ENCODE assay signal across 11 cellular contexts in the genomic region with DNA sequence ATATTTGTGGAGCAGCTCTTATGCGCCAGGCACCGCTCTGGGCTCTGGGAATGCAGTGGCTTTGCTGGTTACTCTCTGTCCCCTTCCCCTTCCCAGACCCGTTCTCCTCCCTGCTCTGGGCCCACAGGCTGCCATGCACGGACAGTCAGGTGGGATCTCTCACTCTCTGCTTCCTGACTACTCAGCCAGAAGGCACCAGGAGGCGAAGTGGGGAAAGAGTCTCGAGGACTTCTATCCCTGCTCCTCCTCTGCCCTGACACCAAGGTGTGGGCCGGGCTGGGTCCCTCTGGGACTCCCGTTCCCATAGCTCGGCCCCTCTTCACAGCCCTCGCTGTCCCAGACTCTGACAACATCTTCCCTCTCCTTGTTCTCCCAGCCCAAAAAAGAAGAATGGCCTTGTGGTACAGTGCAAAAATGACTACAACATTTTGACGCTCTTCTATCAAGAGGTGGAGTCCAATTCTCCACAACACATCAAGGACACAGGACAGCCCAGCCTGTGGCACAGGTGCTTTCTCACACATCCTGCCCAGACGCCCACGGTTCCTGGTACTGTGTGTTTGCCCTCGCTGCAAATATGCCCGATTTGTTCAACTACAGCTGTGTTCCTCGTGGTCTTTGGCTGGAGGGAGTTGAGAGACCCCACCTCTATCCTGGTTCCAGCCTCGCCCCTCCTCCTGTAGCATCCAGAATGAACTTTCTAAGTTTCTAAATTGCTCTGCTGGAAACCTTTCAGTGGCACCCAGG. TPM values are rescaled to one million over a fixed set of nuclear protein-coding genes. Genes with fewer than 3 reads are reported as not detected.
DNase-seq lines count a peak whose midpoint lies in the region; ATAC-seq and TF ChIP-seq lines count a peak whose summit lies in the region.
"Had no signal": no experiment of that assay in that cellular context is flagged by ENCODE, and none has a peak within 500 bp of the region (broad histone marks: within the 10 kb centered on the region; RNA-seq: fewer than 3 reads in every experiment).

No MANE protein-coding gene starts in this region.

- H3K4me1 Mint-ChIP-seq in CD8-positive, alpha-beta T cell (ENCODE audit: low read depth), result peaks cover 86% of the 10 kb centered on the region
- peaks cover 79% of the 10 kb centered on the region for H3K4me1 Mint-ChIP-seq in activated naive CD4-positive, alpha-beta T cell treated with anti-CD3 and anti-CD28 coated beads, Interleukin-2, amount 10 ng/mL, durations not matched to agents 7 days and 5 days

- peak overlapping the region; percentile 66 for H3K4me3 Mint-ChIP-seq in CD8-positive, alpha-beta T cell
- H3K4me3 Mint-ChIP-seq in activated naive CD4-positive, alpha-beta T cell treated with anti-CD3 and anti-CD28 coated beads, Interleukin-2, amount 10 ng/mL, durations not matched to agents 7 days and 5 days, result no peak overlapping the region

- no peak overlapping the region for H2BK15ac ChIP-seq in neuronal stem cell (ENCODE audit: low read length)

- H2AFZ ChIP-seq in neuronal stem cell (ENCODE audit: low read length), result peak overlapping the region; percentile 73

- POLR2A ChIA-PET in CD8-positive, alpha-beta T cell (lab: Charles Lee), result interaction anchor here (4.2 kb wide), 1 partner anchor 14 kb away, joined by 70 read pairs; a partner anchor contains a TSS

- H3K27me3 ChIP-seq in CD8-positive, alpha-beta T cell (ENCODE audit: insufficient read depth, low read length), result no peaks in the 10 kb centered on the region
- H3K27me3 ChIP-seq in Peyer's patch (no peaks in the 10 kb centered on the region), neuronal stem cell (ENCODE audit: control insufficient read depth in 3 of 3, insufficient read depth in 3 of 3, low read depth in 1 of 3, low read length in 3 of 3) (no peaks in the 10 kb centered on the region)

- H3K36me3 Mint-ChIP-seq in CD8-positive, alpha-beta T cell, result no peaks in the 10 kb centered on the region
- H3K36me3 Mint-ChIP-seq in activated naive CD4-positive, alpha-beta T cell treated with anti-CD3 and anti-CD28 coated beads, Interleukin-2, amount 10 ng/mL, durations not matched to agents 7 days and 5 days, result peaks cover 2% of the 10 kb centered on the region

- no peaks in the 10 kb centered on the region for H3K9me3 ChIP-seq in CD8-positive, alpha-beta T cell (ENCODE audit: low read length)
- H3K9me3 ChIP-seq in Peyer's patch, result no peaks in the 10 kb centered on the region
- peaks cover 0 to 2% of the 10 kb centered on the region in 2 donors for H3K9me3 ChIP-seq in neuronal stem cell (replicated peaks in 1 of 2; ENCODE audit: control insufficient read depth in 2 of 2, insufficient read depth in 1 of 2, low read depth in 1 of 2, low read length in 2 of 2)

- no peak overlapping the region for H3K18ac ChIP-seq in neuronal stem cell (ENCODE audit: low read length)

- intact Hi-C loops in CD8-positive, alpha-beta T cell (cut with DNase I, micrococcal nuclease), result loop anchor here in 1 of 2 experiments (2.0 kb wide), 1 partner anchor 16 kb away; no protein-coding TSS in a partner anchor

- H2BK5ac ChIP-seq in neuronal stem cell (ENCODE audit: low read length), result no peak overlapping the region

- H3K14ac ChIP-seq in neuronal stem cell (ENCODE audit: low read length), result no peak overlapping the region

- no peak overlapping the region for H2BK120ac ChIP-seq in neuronal stem cell (ENCODE audit: low read depth, low read length)

- ATAC-seq in CD8-positive, alpha-beta T cell, result peak; percentile 14
- no peak for ATAC-seq in GM19397 (IDR thresholded peaks at IDR 0.05; ENCODE audit: unreplicated experiment)
- ATAC-seq in GM21390 (IDR thresholded peaks at IDR 0.05; ENCODE audit: unreplicated experiment), result no peak

- no peaks in the 10 kb centered on the region for H3K79me1 ChIP-seq in neuronal stem cell (ENCODE audit: low read depth, low read length)

- no peak overlapping the region for H4K8ac ChIP-seq in neuronal stem cell (ENCODE audit: low read depth, low read length)

- H2BK12ac ChIP-seq in neuronal stem cell (ENCODE audit: low read length), result no peak overlapping the region

- TF ChIP-seq CTCF in CD8-positive, alpha-beta T cell (IDR thresholded peaks at IDR 0.05), result no peak
- TF ChIP-seq CTCF in Peyer's patch (IDR thresholded peaks at IDR 0.05), result no peak

- no peak overlapping the region for H3K27ac ChIP-seq in CD8-positive, alpha-beta T cell (ENCODE audit: low read depth, low read length)
- H3K27ac ChIP-seq in Peyer's patch (peak overlapping the region in 1 of 4 donors; percentile 77), neuronal stem cell (replicated peaks; ENCODE audit: low read length) (no peak overlapping the region)
- H3K27ac ChIP-seq: KMS-11 had no signal

- H3K9me3 Mint-ChIP-seq in CD8-positive, alpha-beta T cell, result peaks cover 4% of the 10 kb centered on the region
- peaks cover 6% of the 10 kb centered on the region for H3K9me3 Mint-ChIP-seq in activated naive CD4-positive, alpha-beta T cell treated with anti-CD3 and anti-CD28 coated beads, Interleukin-2, amount 10 ng/mL, durations not matched to agents 7 days and 5 days

- H3K4me1 ChIP-seq in CD8-positive, alpha-beta T cell (ENCODE audit: insufficient read depth, low read length), result peaks cover 74% of the 10 kb centered on the region
- peaks cover 0 to 45% (median 18%) of the 10 kb centered on the region in 4 donors for H3K4me1 ChIP-seq in Peyer's patch
- H3K4me1 ChIP-seq in neuronal stem cell (ENCODE audit: control insufficient read depth in 2 of 2, insufficient read depth in 1 of 2, low read depth in 1 of 2, low read length in 2 of 2), result peaks cover 2 to 11% of the 10 kb centered on the region in 2 donors

- H3K27ac Mint-ChIP-seq in CD8-positive, alpha-beta T cell, result peak overlapping the region; percentile 87
- H3K27ac Mint-ChIP-seq in activated naive CD4-positive, alpha-beta T cell treated with anti-CD3 and anti-CD28 coated beads, Interleukin-2, amount 10 ng/mL, durations not matched to agents 7 days and 5 days, result peak overlapping the region; percentile 75

- H3K27me3 Mint-ChIP-seq in CD8-positive, alpha-beta T cell (ENCODE audit: low read depth), result no peaks in the 10 kb centered on the region
- no peaks in the 10 kb centered on the region for H3K27me3 Mint-ChIP-seq in activated naive CD4-positive, alpha-beta T cell treated with anti-CD3 and anti-CD28 coated beads, Interleukin-2, amount 10 ng/mL, durations not matched to agents 7 days and 5 days

- H3K4me2 ChIP-seq in neuronal stem cell (ENCODE audit: insufficient read depth, low read length, poor library complexity, severe bottlenecking), result no peak overlapping the region
- H3K4me2 ChIP-seq: KMS-11 had no signal

- CTCF ChIA-PET in CD8-positive, alpha-beta T cell (lab: Charles Lee), result interaction anchor here (1.2 to 4.2 kb wide), 6 partner anchors 8 to 166 kb away, joined by 3 to 27 read pairs (median 10); a partner anchor contains a TSS
- CTCF ChIA-PET in activated naive CD4-positive, alpha-beta T cell treated with anti-CD3 and anti-CD28 coated beads, Interleukin-2, amount 10 ng/mL, durations not matched to agents 7 days and 5 days (lab: Charles Lee), result interaction anchor here (2.6 to 3.2 kb wide), 2 partner anchors 12 to 15 kb away, joined by 14 to 18 read pairs; no protein-coding TSS in a partner anchor

- no CpG with 5 or more reads among the region's 17 CpGs for WGBS in neuronal stem cell (ENCODE audit: extremely low coverage in 2 of 2, insufficient read length in 2 of 2, insufficient replicate concordance in 1 of 2), 2 donors

- no peak overlapping the region for H3K4me3 ChIP-seq in CD8-positive, alpha-beta T cell (ENCODE audit: low read depth, low read length)
- H3K4me3 ChIP-seq in Peyer's patch (no peak overlapping the region), neuronal stem cell (ENCODE audit: low read length in 2 of 2) (no peak overlapping the region)

- peak in 4 of 7 experiments; percentile 34 to 67 (median 59) for DNase-seq in CD8-positive, alpha-beta T cell
- DNase-seq in Peyer's patch (peak in 2 of 3 donors; percentile 66 to 68), neuronal stem cell (ENCODE audit: low spot score) (no peak), NCI-H2107 (lab: John Stamatoyannopoulos, UW) (no peak), NOMO-1 (lab: John Stamatoyannopoulos, UW; ENCODE audit: unreplicated experiment in 2 of 2) (no peak)
- peak; percentile 62 for DNase-seq in activated naive CD4-positive, alpha-beta T cell treated with anti-CD3 and anti-CD28 coated beads, Interleukin-2, amount 10 ng/mL, durations not matched to agents 7 days and 5 days

- H3K4ac ChIP-seq in neuronal stem cell (ENCODE audit: low read length), result no peak overlapping the region

- no peak overlapping the region for H3K23ac ChIP-seq in neuronal stem cell (ENCODE audit: low read depth, low read length, poor library complexity)

- H4K91ac ChIP-seq in neuronal stem cell (ENCODE audit: low read depth, low read length, poor library complexity), result no peak overlapping the region

- no peak overlapping the region for H2AK5ac ChIP-seq in neuronal stem cell (ENCODE audit: low read depth, low read length)

- no peak overlapping the region for H3K9ac ChIP-seq in neuronal stem cell (ENCODE audit: low read depth, low read length, poor library complexity)
- H3K9ac ChIP-seq: KMS-11 had no signal

- no peaks in the 10 kb centered on the region for H3K36me3 ChIP-seq in CD8-positive, alpha-beta T cell (ENCODE audit: insufficient read depth, low read length)
- H3K36me3 ChIP-seq in Peyer's patch (no peaks in the 10 kb centered on the region), neuronal stem cell (replicated peaks in 1 of 2; ENCODE audit: control insufficient read depth in 2 of 2, insufficient read depth in 2 of 2, low read length in 2 of 2) (no peaks in the 10 kb centered on the region)

- TF ChIP-seq POLR2A in Peyer's patch (IDR thresholded peaks at IDR 0.05), result no peak

RNA-seq across cellular contexts. Expression of a gene that starts 14.0 kb away (rescaled TPM):
- 1,000 to 10,000 TPM; 1,304 to 1,350 TPM for total RNA-seq in CD8-positive, alpha-beta T cell
- total RNA-seq in Peyer's patch, result 10 to 100 TPM in 1 of 4 donors, 1 to 10 TPM in 3; 2.7 to 28.1 (median 5.6) TPM
- 0.59 TPM for polyA plus RNA-seq in neuronal stem cell (2013, experiment 1 of 2)
- polyA plus RNA-seq in neuronal stem cell (2013, experiment 2 of 2), result 0.58 TPM

RNA-seq across cellular contexts. Expression of a gene that starts 21.0 kb away (rescaled TPM):
- 10 to 100 TPM; 16.6 to 17.5 TPM for total RNA-seq in CD8-positive, alpha-beta T cell
- not detected for total RNA-seq in Peyer's patch
- polyA plus RNA-seq in neuronal stem cell (2013, experiment 1 of 2), result not detected
- polyA plus RNA-seq in neuronal stem cell (2013, experiment 2 of 2), result 0.04 TPM
- total RNA-seq: mesenteric fat pad, skeletal muscle tissue had no signal

RNA-seq across cellular contexts. Expression of a gene that starts 42.9 kb away (rescaled TPM):
- 1 to 10 TPM; 2.0 TPM for total RNA-seq in CD8-positive, alpha-beta T cell
- total RNA-seq in Peyer's patch, result under 1 TPM in 3 of 4 donors, not detected in 1; 0.28 to 0.67 (median 0.53) TPM
- 3.6 TPM for polyA plus RNA-seq in neuronal stem cell (2013, experiment 1 of 2)
- polyA plus RNA-seq in neuronal stem cell (2013, experiment 2 of 2), result 3.7 TPM

RNA-seq across cellular contexts. Expression of a gene that starts 49.4 kb away (rescaled TPM):
- 10 to 100 TPM; 75.3 to 85.1 TPM for total RNA-seq in CD8-positive, alpha-beta T cell
- 100 to 1,000 TPM in 3 of 4 donors, 10 to 100 TPM in 1; 78.4 to 120 (median 112) TPM for total RNA-seq in Peyer's patch
- 68.1 TPM for polyA plus RNA-seq in neuronal stem cell (2013, experiment 1 of 2)
- 69.0 TPM for polyA plus RNA-seq in neuronal stem cell (2013, experiment 2 of 2)

Comparison
In these comparisons a context has a peak if more than half of its experiments do, and no peak if none do; other contexts are left out.
1. DNase-seq: peak in CD8-positive, alpha-beta T cell (4 of 7), Peyer's patch (2 of 3) and activated naive CD4-positive, alpha-beta T cell treated with anti-CD3 and anti-CD28 coated beads, Interleukin-2, amount 10 ng/mL, durations not matched to agents 7 days and 5 days (single experiment); none in neuronal stem cell (single experiment), NCI-H2107 (single experiment) and NOMO-1 (0 of 2).
2. RNA of a gene that starts 14.0 kb away (total RNA-seq): 1,304 to 1,350 TPM in CD8-positive, alpha-beta T cell; 2.7 to 28.1 TPM in Peyer's patch; every median in the first group is over 10 times any median in the second.
3. RNA of a gene that starts 21.0 kb away (total RNA-seq): 16.6 to 17.5 TPM in CD8-positive, alpha-beta T cell; not detected in Peyer's patch; every median in the first group is over 4 times any median in the second.